7 cellular contexts compared by ENCODE assay signal in the genomic region with DNA sequence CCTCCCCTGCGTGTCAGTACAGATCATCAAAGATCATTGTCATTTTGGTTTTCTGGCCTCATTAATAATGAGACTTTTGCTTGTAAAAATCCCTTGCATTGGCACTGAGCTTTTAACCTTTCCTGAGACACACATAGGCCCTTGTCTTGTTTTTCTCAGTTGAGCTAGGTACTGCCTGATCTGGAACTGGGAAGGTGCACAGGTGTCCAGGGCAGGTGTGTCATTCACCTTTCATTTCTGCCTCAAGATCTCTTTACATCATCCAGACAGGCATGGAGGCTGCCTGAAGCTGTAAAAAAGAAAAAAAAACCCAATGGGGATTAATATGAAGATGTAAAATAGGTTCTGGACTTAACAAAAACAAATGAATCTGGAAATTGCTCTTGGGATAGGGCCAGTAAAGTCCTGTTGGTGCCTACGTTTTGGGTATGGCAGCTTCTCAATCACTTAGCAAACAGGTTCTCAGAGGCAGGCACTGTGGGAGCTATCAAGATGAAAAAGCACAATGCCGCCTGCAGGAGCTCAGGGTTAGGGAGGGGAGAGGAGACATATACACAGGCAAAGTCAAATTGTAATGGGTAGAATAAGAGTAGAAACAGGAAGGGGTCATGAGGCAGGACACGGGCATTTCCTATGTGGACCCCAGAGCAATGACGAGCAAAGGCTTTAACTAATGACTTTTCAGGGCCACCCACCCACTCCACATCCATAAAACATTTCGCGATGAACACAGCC. TPM values are rescaled to one million over a fixed set of nuclear protein-coding genes. Genes with fewer than 3 reads are reported as not detected.
DNase-seq lines count a peak whose midpoint lies in the region; ATAC-seq, FAIRE-seq and TF ChIP-seq lines count a peak whose summit lies in the region.

No MANE protein-coding gene starts in this region.

- peak overlapping the region; percentile 81 for H3K9ac ChIP-seq in HCT116 (ENCODE audit: low read length)

- FAIRE-seq in small intestine (lab: Jason Lieb, UNC), result no peak

- no peaks in the 10 kb centered on the region for H3K9me2 ChIP-seq in HCT116 (ENCODE audit: insufficient read depth)

- in situ Hi-C loops in brain microvascular endothelial cell (cut with HindIII; ENCODE audit: low pct_ligation_motif_present, low sequenced_read_pairs), result loop anchor here (25.0 kb wide), 1 partner anchor 103 kb away; no protein-coding TSS in a partner anchor

- no peak for TF ChIP-seq POLR2A in HCT116 (IDR thresholded peaks at IDR 0.05; ENCODE audit: borderline replicate concordance, extremely low read depth, insufficient read depth, insufficient read length)

- RAD21 ChIA-PET in HCT116 (lab: Charles Lee; ENCODE audit: low non-redundant PET in 1 of 2, low total read pairs in 2 of 2, uncharacterized antibody in 2 of 2, unreplicated experiment in 2 of 2), result interaction anchor here (1.2 to 4.8 kb wide), 6 partner anchors 101 to 287 kb away, joined by 4 to 62 read pairs (median 26); no protein-coding TSS in a partner anchor

- POLR2A ChIA-PET in HCT116 (lab: Charles Lee), result interaction anchor here (0.7 to 2.8 kb wide), 3 partner anchors 103 to 403 kb away, joined by 3 to 18 read pairs (median 4); no protein-coding TSS in a partner anchor

- H3K4me3 ChIP-seq in HCT116 (replicated peaks in 1 of 2; ENCODE audit: low read depth in 1 of 2, low read length in 2 of 2), result peak overlapping the region in 1 of 2 experiments; percentile 74; a peak in 1 of 4 replicates
- H3K4me3 ChIP-seq in foreskin fibroblast (ENCODE audit: low read depth in 1 of 2, low read length in 2 of 2), result peak overlapping the region; percentile 59
- H3K4me3 ChIP-seq in small intestine (ENCODE audit: low read depth in 1 of 2, low read length in 2 of 2), result peak overlapping the region in 1 of 2 donors; percentile 75
- no peak overlapping the region for H3K4me3 ChIP-seq in brain microvascular endothelial cell (ENCODE audit: low read depth, low read length)

- CTCF ChIA-PET in HCT116 (lab: Charles Lee), result interaction anchor here (0.6 to 5.3 kb wide), 10 partner anchors 12 to 287 kb away, joined by 3 to 206 read pairs (median 7); no protein-coding TSS in a partner anchor

- peak overlapping the region; percentile 7; the same call in 1 of the 2 replicates for H3K27ac ChIP-seq in HCT116 (ENCODE audit: low read depth, low read length)
- H3K27ac ChIP-seq in small intestine (ENCODE audit: low read depth in 1 of 2, low read length in 1 of 2), result peak overlapping the region; percentile 45 to 90
- no peak overlapping the region for H3K27ac ChIP-seq in brain microvascular endothelial cell

- intact Hi-C loops in HCT116 (cut with micrococcal nuclease), result no loop called here

- peak overlapping the region; percentile 99 for H3K4me2 ChIP-seq in HCT116 (ENCODE audit: low read length)

- H3K27me3 ChIP-seq in HCT116 (ENCODE audit: insufficient read depth, low read length), result no peaks in the 10 kb centered on the region
- peaks cover 0 to 7% of the 10 kb centered on the region in 2 donors for H3K27me3 ChIP-seq in small intestine (ENCODE audit: control insufficient read depth in 2 of 2, insufficient read depth in 2 of 2, low read length in 2 of 2)
- peaks cover 33% of the 10 kb centered on the region for H3K27me3 ChIP-seq in brain microvascular endothelial cell (replicated peaks)

- BruUV-seq in HCT116 (replicated peaks; lab: Mats Ljungman, UMichigan), result no TSS peak

- ATAC-seq in HCT116 (no peak), GM19351 (IDR thresholded peaks at IDR 0.05; ENCODE audit: unreplicated experiment) (no peak)

- H3K36me3 ChIP-seq in HCT116 (ENCODE audit: control insufficient read depth in 1 of 2, insufficient read depth in 2 of 2, low read length in 2 of 2) (no peaks in the 10 kb centered on the region), small intestine (ENCODE audit: control insufficient read depth in 2 of 2, insufficient read depth in 2 of 2, low read length in 2 of 2) (no peaks in the 10 kb centered on the region), brain microvascular endothelial cell (replicated peaks) (no peaks in the 10 kb centered on the region)

- H3K4me1 ChIP-seq in HCT116 (ENCODE audit: control insufficient read depth in 1 of 2, insufficient read depth in 2 of 2, low read length in 2 of 2) (peaks cover 0 to 23% of the 10 kb centered on the region in 2 experiments; a peak in 2 of 4 replicates), small intestine (ENCODE audit: control insufficient read depth in 2 of 2, insufficient read depth in 1 of 2, low read depth in 1 of 2, low read length in 1 of 2) (no peaks in the 10 kb centered on the region)

- no peak for TF ChIP-seq RAD21 in HCT116 (IDR thresholded peaks at IDR 0.05; ENCODE audit: low read depth)

- no peaks in the 10 kb centered on the region for H3K9me3 ChIP-seq in HCT116 (ENCODE audit: control insufficient read depth in 1 of 2, insufficient read depth in 1 of 2, low read depth in 1 of 2, low read length in 2 of 2)
- no peaks in the 10 kb centered on the region for H3K9me3 ChIP-seq in small intestine (ENCODE audit: control insufficient read depth, low read depth)

- H2AFZ ChIP-seq in HCT116 (ENCODE audit: low read depth, low read length, poor library complexity, severe bottlenecking), result no peak overlapping the region

- WGBS in small intestine, 3 donors, result 26 to 41% (median 40%) methylated on average over 7 of the region's 7 CpGs

- DNase-seq in HCT116 (ENCODE audit: low read depth, low spot score) (no peak), SW480 (ENCODE audit: low spot score) (peak; percentile 5), foreskin fibroblast (no peak), small intestine (peak; percentile 15), brain microvascular endothelial cell (no peak), EL (no peak)

- TF ChIP-seq CTCF in HCT116 (IDR thresholded peaks at IDR 0.05 in 2 of 3, conservative IDR thresholded peaks at IDR 0.05 in 1 of 3; ENCODE audit: borderline replicate concordance in 1 of 3, insufficient read depth in 1 of 3, low read depth in 2 of 3, low read length in 2 of 3) (no peak), foreskin fibroblast (IDR thresholded peaks at IDR 0.05; ENCODE audit: low read depth, low read length) (no peak), brain microvascular endothelial cell (IDR thresholded peaks at IDR 0.05; ENCODE audit: low read depth, low read length, missing control alignments) (no peak)

- peaks cover 2% of the 10 kb centered on the region; the same call in 1 of the 2 replicates for H3K79me2 ChIP-seq in HCT116 (ENCODE audit: insufficient read depth, low read length)

- no peaks in the 10 kb centered on the region for H4K20me1 ChIP-seq in HCT116 (ENCODE audit: insufficient read depth)

TF ChIP-seq in HCT116, 20 proteins besides CTCF, POLR2A, EP300 and RAD21 (continues in another document):
- TF ChIP-seq SP1 (IDR thresholded peaks at IDR 0.05; ENCODE audit: low read depth) (no peak), POLR2AphosphoS5 (IDR thresholded peaks at IDR 0.05; ENCODE audit: low read depth, low read length) (no peak), SIN3A (IDR thresholded peaks at IDR 0.05; ENCODE audit: low read depth) (no peak), JUND (IDR thresholded peaks at IDR 0.05) (no peak), EGR1 (IDR thresholded peaks at IDR 0.05; ENCODE audit: low read depth) (no peak)
- TF ChIP-seq, protein P1, sequence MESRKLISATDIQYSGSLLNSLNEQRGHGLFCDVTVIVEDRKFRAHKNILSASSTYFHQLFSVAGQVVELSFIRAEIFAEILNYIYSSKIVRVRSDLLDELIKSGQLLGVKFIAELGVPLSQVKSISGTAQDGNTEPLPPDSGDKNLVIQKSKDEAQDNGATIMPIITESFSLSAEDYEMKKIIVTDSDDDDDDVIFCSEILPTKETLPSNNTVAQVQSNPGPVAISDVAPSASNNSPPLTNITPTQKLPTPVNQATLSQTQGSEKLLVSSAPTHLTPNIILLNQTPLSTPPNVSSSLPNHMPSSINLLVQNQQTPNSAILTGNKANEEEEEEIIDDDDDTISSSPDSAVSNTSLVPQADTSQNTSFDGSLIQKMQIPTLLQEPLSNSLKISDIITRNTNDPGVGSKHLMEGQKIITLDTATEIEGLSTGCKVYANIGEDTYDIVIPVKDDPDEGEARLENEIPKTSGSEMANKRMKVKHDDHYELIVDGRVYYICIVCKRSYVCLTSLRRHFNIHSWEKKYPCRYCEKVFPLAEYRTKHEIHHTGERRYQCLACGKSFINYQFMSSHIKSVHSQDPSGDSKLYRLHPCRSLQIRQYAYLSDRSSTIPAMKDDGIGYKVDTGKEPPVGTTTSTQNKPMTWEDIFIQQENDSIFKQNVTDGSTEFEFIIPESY (IDR thresholded peaks at IDR 0.05; ENCODE audit: extremely low read depth, insufficient replicate concordance, low read length), result no peak
- TF ChIP-seq, protein P2, sequence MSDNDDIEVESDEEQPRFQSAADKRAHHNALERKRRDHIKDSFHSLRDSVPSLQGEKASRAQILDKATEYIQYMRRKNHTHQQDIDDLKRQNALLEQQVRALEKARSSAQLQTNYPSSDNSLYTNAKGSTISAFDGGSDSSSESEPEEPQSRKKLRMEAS (IDR thresholded peaks at IDR 0.05), result no peak
- TF ChIP-seq, protein P3, sequence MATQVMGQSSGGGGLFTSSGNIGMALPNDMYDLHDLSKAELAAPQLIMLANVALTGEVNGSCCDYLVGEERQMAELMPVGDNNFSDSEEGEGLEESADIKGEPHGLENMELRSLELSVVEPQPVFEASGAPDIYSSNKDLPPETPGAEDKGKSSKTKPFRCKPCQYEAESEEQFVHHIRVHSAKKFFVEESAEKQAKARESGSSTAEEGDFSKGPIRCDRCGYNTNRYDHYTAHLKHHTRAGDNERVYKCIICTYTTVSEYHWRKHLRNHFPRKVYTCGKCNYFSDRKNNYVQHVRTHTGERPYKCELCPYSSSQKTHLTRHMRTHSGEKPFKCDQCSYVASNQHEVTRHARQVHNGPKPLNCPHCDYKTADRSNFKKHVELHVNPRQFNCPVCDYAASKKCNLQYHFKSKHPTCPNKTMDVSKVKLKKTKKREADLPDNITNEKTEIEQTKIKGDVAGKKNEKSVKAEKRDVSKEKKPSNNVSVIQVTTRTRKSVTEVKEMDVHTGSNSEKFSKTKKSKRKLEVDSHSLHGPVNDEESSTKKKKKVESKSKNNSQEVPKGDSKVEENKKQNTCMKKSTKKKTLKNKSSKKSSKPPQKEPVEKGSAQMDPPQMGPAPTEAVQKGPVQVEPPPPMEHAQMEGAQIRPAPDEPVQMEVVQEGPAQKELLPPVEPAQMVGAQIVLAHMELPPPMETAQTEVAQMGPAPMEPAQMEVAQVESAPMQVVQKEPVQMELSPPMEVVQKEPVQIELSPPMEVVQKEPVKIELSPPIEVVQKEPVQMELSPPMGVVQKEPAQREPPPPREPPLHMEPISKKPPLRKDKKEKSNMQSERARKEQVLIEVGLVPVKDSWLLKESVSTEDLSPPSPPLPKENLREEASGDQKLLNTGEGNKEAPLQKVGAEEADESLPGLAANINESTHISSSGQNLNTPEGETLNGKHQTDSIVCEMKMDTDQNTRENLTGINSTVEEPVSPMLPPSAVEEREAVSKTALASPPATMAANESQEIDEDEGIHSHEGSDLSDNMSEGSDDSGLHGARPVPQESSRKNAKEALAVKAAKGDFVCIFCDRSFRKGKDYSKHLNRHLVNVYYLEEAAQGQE (IDR thresholded peaks at IDR 0.05; ENCODE audit: low read depth), result no peak

RNA-seq across cellular contexts. Expression of a gene that starts 1.0 kb away (rescaled TPM):
- 13.0 TPM for total RNA-seq in HCT116 (2021; ENCODE audit: unreplicated experiment)
- polyA plus RNA-seq in HCT116 (2012), result 5.2 and 5.8 TPM in 2 replicates
- 1 to 10 TPM in 1 of 3 donors, under 1 TPM in 2; under 0.01 to 3.7 (median 0.67) TPM for polyA plus RNA-seq in small intestine

RNA-seq across cellular contexts. Expression of a gene that starts 58.8 kb away (rescaled TPM):
- 10.5 TPM for total RNA-seq in HCT116 (2021; ENCODE audit: unreplicated experiment)
- 9.6 and 11.0 TPM in 2 replicates for polyA plus RNA-seq in HCT116 (2012)
- polyA plus RNA-seq in small intestine, result under 1 TPM in 1 of 3 donors, not detected in 2; 0.49 TPM

Comparison
In these comparisons a context has a peak if more than half of its experiments do, and no peak if none do; other contexts are left out.
1. DNase-seq: peak in SW480 (single experiment) and small intestine (single experiment); none in HCT116 (single experiment), foreskin fibroblast (0 of 2), brain microvascular endothelial cell (single experiment) and EL (single experiment).